ENCODE assay signal across 18 cellular contexts in genomic region chr2:457287-457686, GRCh38.
DNase-seq lines count a peak whose midpoint lies in the region; ATAC-seq and TF ChIP-seq lines count a peak whose summit lies in the region.
"Had no signal": no experiment of that assay in that cellular context is flagged by ENCODE, and none has a peak within 500 bp of the region (broad histone marks: within the 10 kb centered on the region; RNA-seq: fewer than 3 reads in every experiment).

No MANE protein-coding gene starts in this region.

- intact Hi-C loops in activated CD8-positive, alpha-beta T cell treated with anti-CD3 and anti-CD28 coated beads for 36 hours (cut with micrococcal nuclease), result no loop called here
- intact Hi-C loops in natural killer cell (cut with micrococcal nuclease), result no loop called here

- CTCF ChIA-PET in activated CD8-positive, alpha-beta T cell treated with anti-CD3 and anti-CD28 coated beads for 36 hours (lab: Charles Lee), result no interaction called here
- CTCF ChIA-PET in activated CD8-positive, alpha-beta T cell treated with anti-CD3 and anti-CD28 coated beads, Interleukin-2, amount 10 ng/mL, durations not matched to agents 7 days and 5 days (lab: Charles Lee), result no interaction called here

- H3K4me1 Mint-ChIP-seq in activated CD8-positive, alpha-beta T cell treated with anti-CD3 and anti-CD28 coated beads for 36 hours (ENCODE audit: low read depth), result peaks cover 64% of the 10 kb centered on the region
- H3K4me1 Mint-ChIP-seq in activated CD8-positive, alpha-beta T cell treated with anti-CD3 and anti-CD28 coated beads, Interleukin-2, amount 10 ng/mL, durations not matched to agents 7 days and 5 days (ENCODE audit: low read depth), result peaks cover 30% of the 10 kb centered on the region
- peaks cover 15% of the 10 kb centered on the region for H3K4me1 Mint-ChIP-seq in activated T-helper 17 cell treated with anti-CD3 and anti-CD28 coated beads, Interleukin-2, amount 50 U/mL, for 72 hours
- peaks cover 74 to 78% of the 10 kb centered on the region in 2 donors for H3K4me1 Mint-ChIP-seq in natural killer cell

- peaks cover 26% of the 10 kb centered on the region for H3K27me3 Mint-ChIP-seq in activated CD8-positive, alpha-beta T cell treated with anti-CD3 and anti-CD28 coated beads for 36 hours
- H3K27me3 Mint-ChIP-seq in activated CD8-positive, alpha-beta T cell treated with anti-CD3 and anti-CD28 coated beads, Interleukin-2, amount 10 ng/mL, durations not matched to agents 7 days and 5 days (ENCODE audit: low read depth), result peaks cover 52% of the 10 kb centered on the region
- peaks cover 37% of the 10 kb centered on the region for H3K27me3 Mint-ChIP-seq in activated T-helper 17 cell treated with anti-CD3 and anti-CD28 coated beads, Interleukin-2, amount 50 U/mL, for 72 hours
- peaks cover 5 to 17% of the 10 kb centered on the region in 2 donors for H3K27me3 Mint-ChIP-seq in natural killer cell (ENCODE audit: low read depth in 2 of 2)

- peak; percentile 16 for DNase-seq in activated CD8-positive, alpha-beta T cell treated with anti-CD3 and anti-CD28 coated beads for 36 hours
- DNase-seq in activated CD8-positive, alpha-beta T cell treated with anti-CD3 and anti-CD28 coated beads, Interleukin-2, amount 10 ng/mL, durations not matched to agents 7 days and 5 days, result no peak
- peak; percentile 53 for DNase-seq in Jurkat, Clone E6-1 (ENCODE audit: low read depth, low spot score)
- no peak for DNase-seq in natural killer cell
- no peak for DNase-seq in T-helper 2 cell
- DNase-seq: C1 segment of cervical spinal cord, KG1, NCI-H1105 treated with DMSO at 0.1 percent for 48 hours, NCI-H187, NCI-H2227 treated with DMSO at 0.1 percent for 48 hours, NCI-H510A treated with DMSO at 0.1 percent for 48 hours, NCI-H774, OCI-M1, SHP77 treated with DMSO at 0.1 percent for 48 hours had no signal

- ATAC-seq in activated CD8-positive, alpha-beta T cell treated with anti-CD3 and anti-CD28 coated beads for 36 hours, result peak; percentile 21
- no peak for ATAC-seq in activated CD8-positive, alpha-beta T cell treated with anti-CD3 and anti-CD28 coated beads, Interleukin-2, amount 10 ng/mL, durations not matched to agents 7 days and 5 days
- ATAC-seq in activated T-helper 17 cell treated with anti-CD3 and anti-CD28 coated beads, Interleukin-2, amount 50 U/mL, for 72 hours (replicated peaks), result peak; percentile 15
- ATAC-seq in natural killer cell, result no peak
- ATAC-seq in GM19463 (IDR thresholded peaks at IDR 0.05; ENCODE audit: unreplicated experiment), result no peak
- ATAC-seq: HepG2 had no signal

- no peaks in the 10 kb centered on the region for H3K9me3 Mint-ChIP-seq in activated CD8-positive, alpha-beta T cell treated with anti-CD3 and anti-CD28 coated beads for 36 hours
- H3K9me3 Mint-ChIP-seq in activated CD8-positive, alpha-beta T cell treated with anti-CD3 and anti-CD28 coated beads, Interleukin-2, amount 10 ng/mL, durations not matched to agents 7 days and 5 days (ENCODE audit: insufficient read depth), result no peaks in the 10 kb centered on the region
- no peaks in the 10 kb centered on the region for H3K9me3 Mint-ChIP-seq in activated T-helper 17 cell treated with anti-CD3 and anti-CD28 coated beads, Interleukin-2, amount 50 U/mL, for 72 hours
- no peaks in the 10 kb centered on the region for H3K9me3 Mint-ChIP-seq in natural killer cell
- H3K9me3 Mint-ChIP-seq: CD8-positive, alpha-beta memory T cell had no signal

- H3K4me3 ChIP-seq in Jurkat, Clone E6-1 (ENCODE audit: low read length), result no peak overlapping the region

- POLR2A ChIA-PET in activated CD8-positive, alpha-beta T cell treated with anti-CD3 and anti-CD28 coated beads for 36 hours (lab: Charles Lee), result no interaction called here
- POLR2A ChIA-PET in activated CD8-positive, alpha-beta T cell treated with anti-CD3 and anti-CD28 coated beads, Interleukin-2, amount 10 ng/mL, durations not matched to agents 7 days and 5 days (lab: Charles Lee), result no interaction called here

- no peak for TF ChIP-seq CTCF in activated CD8-positive, alpha-beta T cell treated with anti-CD3 and anti-CD28 coated beads for 36 hours (IDR thresholded peaks at IDR 0.05)
- no peak for TF ChIP-seq CTCF in natural killer cell (IDR thresholded peaks at IDR 0.05)

- H3K4me3 Mint-ChIP-seq in activated CD8-positive, alpha-beta T cell treated with anti-CD3 and anti-CD28 coated beads for 36 hours, result no peak overlapping the region
- no peak overlapping the region for H3K4me3 Mint-ChIP-seq in activated CD8-positive, alpha-beta T cell treated with anti-CD3 and anti-CD28 coated beads, Interleukin-2, amount 10 ng/mL, durations not matched to agents 7 days and 5 days
- H3K4me3 Mint-ChIP-seq in activated T-helper 17 cell treated with anti-CD3 and anti-CD28 coated beads, Interleukin-2, amount 50 U/mL, for 72 hours, result no peak overlapping the region
- no peak overlapping the region for H3K4me3 Mint-ChIP-seq in natural killer cell
- H3K4me3 Mint-ChIP-seq: CD8-positive, alpha-beta memory T cell had no signal

- H3K27ac Mint-ChIP-seq in activated CD8-positive, alpha-beta T cell treated with anti-CD3 and anti-CD28 coated beads for 36 hours, result no peak overlapping the region
- no peak overlapping the region for H3K27ac Mint-ChIP-seq in activated CD8-positive, alpha-beta T cell treated with anti-CD3 and anti-CD28 coated beads, Interleukin-2, amount 10 ng/mL, durations not matched to agents 7 days and 5 days
- H3K27ac Mint-ChIP-seq in activated T-helper 17 cell treated with anti-CD3 and anti-CD28 coated beads, Interleukin-2, amount 50 U/mL, for 72 hours, result no peak overlapping the region
- peak overlapping the region; percentile 32 to 41 for H3K27ac Mint-ChIP-seq in natural killer cell

- H3K36me3 Mint-ChIP-seq in activated CD8-positive, alpha-beta T cell treated with anti-CD3 and anti-CD28 coated beads for 36 hours (ENCODE audit: low read depth), result no peaks in the 10 kb centered on the region
- H3K36me3 Mint-ChIP-seq in activated CD8-positive, alpha-beta T cell treated with anti-CD3 and anti-CD28 coated beads, Interleukin-2, amount 10 ng/mL, durations not matched to agents 7 days and 5 days (ENCODE audit: low read depth), result no peaks in the 10 kb centered on the region
- no peaks in the 10 kb centered on the region for H3K36me3 Mint-ChIP-seq in activated T-helper 17 cell treated with anti-CD3 and anti-CD28 coated beads, Interleukin-2, amount 50 U/mL, for 72 hours (ENCODE audit: low read depth)
- no peaks in the 10 kb centered on the region for H3K36me3 Mint-ChIP-seq in natural killer cell
- H3K36me3 Mint-ChIP-seq: CD8-positive, alpha-beta memory T cell had no signal

Comparison
In these comparisons a context has a peak if more than half of its experiments do, and no peak if none do; other contexts are left out.
1. ATAC-seq: peak in activated CD8-positive, alpha-beta T cell treated with anti-CD3 and anti-CD28 coated beads for 36 hours (single experiment) and activated T-helper 17 cell treated with anti-CD3 and anti-CD28 coated beads, Interleukin-2, amount 50 U/mL, for 72 hours (single experiment); none in activated CD8-positive, alpha-beta T cell treated with anti-CD3 and anti-CD28 coated beads, Interleukin-2, amount 10 ng/mL, durations not matched to agents 7 days and 5 days (single experiment), natural killer cell (0 of 3) and GM19463 (single experiment).
2. DNase-seq: peak in activated CD8-positive, alpha-beta T cell treated with anti-CD3 and anti-CD28 coated beads for 36 hours (single experiment) and Jurkat, Clone E6-1 (single experiment); none in activated CD8-positive, alpha-beta T cell treated with anti-CD3 and anti-CD28 coated beads, Interleukin-2, amount 10 ng/mL, durations not matched to agents 7 days and 5 days (single experiment), natural killer cell (single experiment) and T-helper 2 cell (0 of 5).
3. H3K27ac Mint-ChIP-seq: peak in natural killer cell (2 of 2); none in activated CD8-positive, alpha-beta T cell treated with anti-CD3 and anti-CD28 coated beads for 36 hours (single experiment), activated CD8-positive, alpha-beta T cell treated with anti-CD3 and anti-CD28 coated beads, Interleukin-2, amount 10 ng/mL, durations not matched to agents 7 days and 5 days (single experiment) and activated T-helper 17 cell treated with anti-CD3 and anti-CD28 coated beads, Interleukin-2, amount 50 U/mL, for 72 hours (single experiment).